In genomic region chr14:63473194-63473788, GRCh38 we compare ENCODE assay signal across 1 cellular context.
TF ChIP-seq lines count a peak whose summit lies in the region.

No MANE protein-coding gene starts in this region.

TF ChIP-seq in HepG2, 621 proteins besides CTCF, POLR2A, EP300 and RAD21 (continued from another document):
- TF ChIP-seq HNF1B (CRISPR knock-in tag; IDR thresholded peaks at IDR 0.05) (no peak), SNAPC5 (CRISPR knock-in tag; IDR thresholded peaks at IDR 0.05; ENCODE audit: borderline replicate concordance) (no peak)
